ENCODE assay signal across 13 cellular contexts in the genomic region with DNA sequence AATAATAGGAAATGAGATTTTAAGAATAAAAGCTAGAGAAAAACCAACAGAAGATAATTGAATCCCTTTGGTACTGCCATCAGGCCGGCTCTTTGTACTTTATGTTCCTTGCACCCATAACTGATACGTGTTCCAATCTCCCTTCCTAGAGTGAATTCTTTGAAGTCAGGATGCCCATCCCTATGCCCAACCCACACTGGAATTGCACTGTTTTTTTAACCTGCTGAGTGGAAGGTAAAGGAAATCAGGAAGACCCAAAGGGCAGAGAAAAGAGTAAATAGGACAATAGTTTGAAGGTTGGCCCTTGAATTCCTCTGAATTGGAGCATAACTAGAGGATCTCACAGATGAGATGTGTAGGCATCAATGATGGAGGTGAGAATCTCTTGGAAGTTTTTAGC. TPM values are rescaled to one million over a fixed set of nuclear protein-coding genes. Genes with fewer than 3 reads are reported as not detected.
DNase-seq lines count a peak whose midpoint lies in the region; ATAC-seq lines count a peak whose summit lies in the region.
"Had no signal": no experiment of that assay in that cellular context is flagged by ENCODE, and none has a peak within 500 bp of the region (broad histone marks: within the 10 kb centered on the region; RNA-seq: fewer than 3 reads in every experiment).

No MANE protein-coding gene starts in this region.

- H3K27ac Mint-ChIP-seq in T-helper 1 cell treated with Interleukin-12 subunit alpha and Interleukin-12 subunit beta and Interleukin-4 antibody, amounts not matched to agents 30 μg/mL and 1 μg/mL, for 36 hours: peak overlapping the region; percentile 82
- H3K27ac Mint-ChIP-seq in activated naive CD8-positive, alpha-beta T cell treated with anti-CD3 and anti-CD28 coated beads, Interleukin-2, amount 50 U/mL, for 24 hours: peak overlapping the region; percentile 96
- H3K27ac Mint-ChIP-seq in naive thymus-derived CD8-positive, alpha-beta T cell: peak overlapping the region; percentile 40 to 97 (median 88)

- DNase-seq in T-helper 1 cell: no peak
- peak; percentile 81 for DNase-seq in LoVo (ENCODE audit: low spot score)
- no peak for DNase-seq in activated naive CD8-positive, alpha-beta T cell treated with anti-CD3 and anti-CD28 coated beads, Interleukin-2, amount 50 U/mL, for 24 hours
- DNase-seq in naive thymus-derived CD8-positive, alpha-beta T cell: no peak
- no peak for DNase-seq in putamen (ENCODE audit: low spot score)
- DNase-seq: amniotic stem cell, GOT3, hippocampal formation, KG1, NCI-H1436 treated with DMSO at 0.1 percent for 48 hours had no signal

- H3K27me3 Mint-ChIP-seq in T-helper 1 cell treated with Interleukin-12 subunit alpha and Interleukin-12 subunit beta and Interleukin-4 antibody, amounts not matched to agents 30 μg/mL and 1 μg/mL, for 36 hours (ENCODE audit: low read depth): no peaks in the 10 kb centered on the region
- no peaks in the 10 kb centered on the region for H3K27me3 Mint-ChIP-seq in activated naive CD8-positive, alpha-beta T cell treated with anti-CD3 and anti-CD28 coated beads, Interleukin-2, amount 50 U/mL, for 24 hours
- H3K27me3 Mint-ChIP-seq in naive thymus-derived CD8-positive, alpha-beta T cell: no peaks in the 10 kb centered on the region

- H3K36me3 Mint-ChIP-seq in T-helper 1 cell treated with Interleukin-12 subunit alpha and Interleukin-12 subunit beta and Interleukin-4 antibody, amounts not matched to agents 30 μg/mL and 1 μg/mL, for 36 hours (ENCODE audit: low read depth): peaks cover 4% of the 10 kb centered on the region
- peaks cover 2% of the 10 kb centered on the region for H3K36me3 Mint-ChIP-seq in activated naive CD8-positive, alpha-beta T cell treated with anti-CD3 and anti-CD28 coated beads, Interleukin-2, amount 50 U/mL, for 24 hours (ENCODE audit: low read depth)
- no peaks in the 10 kb centered on the region for H3K36me3 Mint-ChIP-seq in naive thymus-derived CD8-positive, alpha-beta T cell

- POLR2A ChIA-PET in naive thymus-derived CD8-positive, alpha-beta T cell (lab: Charles Lee): no interaction called here

- ATAC-seq in activated naive CD8-positive, alpha-beta T cell treated with anti-CD3 and anti-CD28 coated beads, Interleukin-2, amount 50 U/mL, for 24 hours: no peak
- no peak for ATAC-seq in naive thymus-derived CD8-positive, alpha-beta T cell
- ATAC-seq in GM19351 (IDR thresholded peaks at IDR 0.05; ENCODE audit: unreplicated experiment) (no peak), HG02759 (IDR thresholded peaks at IDR 0.05; ENCODE audit: unreplicated experiment) (no peak)

- no peaks in the 10 kb centered on the region for H3K9me3 Mint-ChIP-seq in T-helper 1 cell treated with Interleukin-12 subunit alpha and Interleukin-12 subunit beta and Interleukin-4 antibody, amounts not matched to agents 30 μg/mL and 1 μg/mL, for 36 hours
- no peaks in the 10 kb centered on the region for H3K9me3 Mint-ChIP-seq in activated naive CD8-positive, alpha-beta T cell treated with anti-CD3 and anti-CD28 coated beads, Interleukin-2, amount 50 U/mL, for 24 hours
- H3K9me3 Mint-ChIP-seq in naive thymus-derived CD8-positive, alpha-beta T cell: no peaks in the 10 kb centered on the region

- no peak overlapping the region for H3K4me3 Mint-ChIP-seq in T-helper 1 cell treated with Interleukin-12 subunit alpha and Interleukin-12 subunit beta and Interleukin-4 antibody, amounts not matched to agents 30 μg/mL and 1 μg/mL, for 36 hours
- no peak overlapping the region for H3K4me3 Mint-ChIP-seq in activated naive CD8-positive, alpha-beta T cell treated with anti-CD3 and anti-CD28 coated beads, Interleukin-2, amount 50 U/mL, for 24 hours
- peak overlapping the region in 3 of 10 donors; percentile 26 to 70 (median 59) for H3K4me3 Mint-ChIP-seq in naive thymus-derived CD8-positive, alpha-beta T cell

- peaks cover 37% of the 10 kb centered on the region for H3K4me1 Mint-ChIP-seq in T-helper 1 cell treated with Interleukin-12 subunit alpha and Interleukin-12 subunit beta and Interleukin-4 antibody, amounts not matched to agents 30 μg/mL and 1 μg/mL, for 36 hours (ENCODE audit: low read depth)
- peaks cover 53% of the 10 kb centered on the region for H3K4me1 Mint-ChIP-seq in activated naive CD8-positive, alpha-beta T cell treated with anti-CD3 and anti-CD28 coated beads, Interleukin-2, amount 50 U/mL, for 24 hours
- peaks cover 21 to 72% (median 65%) of the 10 kb centered on the region in 4 donors for H3K4me1 Mint-ChIP-seq in naive thymus-derived CD8-positive, alpha-beta T cell

RNA-seq across cellular contexts. Expression of a gene that starts 4.4 kb away (rescaled TPM):
- 10 to 100 TPM; 76.4 to 78.5 TPM for total RNA-seq in naive thymus-derived CD8-positive, alpha-beta T cell
- polyA plus RNA-seq in naive thymus-derived CD8-positive, alpha-beta T cell: 10 to 100 TPM; 12.4 to 19.3 (median 15.7) TPM
